In genomic region chr13:91245283-91245682, GRCh38 we compare ENCODE assay signal across 15 cellular contexts.
"Had no signal": no experiment of that assay in that cellular context is flagged by ENCODE, and none has a peak within 500 bp of the region (broad histone marks: within the 10 kb centered on the region; RNA-seq: fewer than 3 reads in every experiment).

No MANE protein-coding gene starts in this region.

- DNase-seq: effector memory CD8-positive, alpha-beta T cell; gastrocnemius medialis; heart right ventricle; left lung; mucosa of descending colon; naive thymus-derived CD8-positive, alpha-beta T cell; nucleus accumbens; ovary; sigmoid colon; stimulated activated CD4-positive, alpha-beta T cell treated with anti-CD3 and anti-CD28 coated beads, Interleukin-12 subunit alpha, Interleukin-12 subunit beta, amount 100 ng/mL, for 4 hours; stimulated activated naive CD4-positive, alpha-beta T cell treated with Interleukin-2 at 50 U/mL for 16 hours; thyroid gland; upper lobe of left lung; uterus had no signal

- ATAC-seq: effector memory CD8-positive, alpha-beta T cell; gastrocnemius medialis; heart right ventricle; left lung; mucosa of descending colon; naive thymus-derived CD8-positive, alpha-beta T cell had no signal

- H3K27ac Mint-ChIP-seq: effector memory CD8-positive, alpha-beta T cell; naive thymus-derived CD8-positive, alpha-beta T cell; neural progenitor cell had no signal

- H3K36me3 Mint-ChIP-seq: naive thymus-derived CD8-positive, alpha-beta T cell had no signal

- H3K4me3 Mint-ChIP-seq: effector memory CD8-positive, alpha-beta T cell; naive thymus-derived CD8-positive, alpha-beta T cell; neural progenitor cell had no signal

- H3K9me3 Mint-ChIP-seq: effector memory CD8-positive, alpha-beta T cell; naive thymus-derived CD8-positive, alpha-beta T cell had no signal

- H3K4me1 Mint-ChIP-seq: naive thymus-derived CD8-positive, alpha-beta T cell had no signal
